13 cellular contexts compared by ENCODE assay signal in genomic region chr3:31800436-31800835, GRCh38.
DNase-seq lines count a peak whose midpoint lies in the region; ATAC-seq and TF ChIP-seq lines count a peak whose summit lies in the region.
"Had no signal": no experiment of that assay in that cellular context is flagged by ENCODE, and none has a peak within 500 bp of the region (broad histone marks: within the 10 kb centered on the region; RNA-seq: fewer than 3 reads in every experiment).

No MANE protein-coding gene starts in this region.

- H3K4me2 ChIP-seq in IMR-90 (ENCODE audit: low read depth, low read length) (no peak overlapping the region), hepatocyte (no peak overlapping the region)

- H2BK120ac ChIP-seq in IMR-90 (ENCODE audit: low read depth, low read length): no peak overlapping the region

- in situ Hi-C loops in IMR-90 (cut with MboI; ENCODE audit: low sequenced_read_pairs): no loop called here

- CTCF ChIA-PET in IMR-90 (lab: Yijun Ruan, JAX) (interaction anchor here (0.6 kb wide), 1 partner anchor 117 kb away, joined by 3 read pairs; no protein-coding TSS in a partner anchor), activated B cell treated with CpG ODN at 0.5 μM for 24 hours (lab: Charles Lee) (no interaction called here)

- ATAC-seq in IMR-90 (ENCODE audit: low read depth): no peak
- ATAC-seq in activated B cell treated with CpG ODN at 0.5 μM for 24 hours (ENCODE audit: low read depth): no peak

- H3K36me3 Mint-ChIP-seq in activated B cell treated with CpG ODN at 0.5 μM for 24 hours (ENCODE audit: low read depth): peaks cover 41% of the 10 kb centered on the region

- H3K9me1 ChIP-seq in IMR-90 (ENCODE audit: insufficient read depth, low read length): no peaks in the 10 kb centered on the region; the same call in 1 of the 2 replicates

- dilution Hi-C loops in IMR-90 (cut with HindIII; ENCODE audit: low sequenced_read_pairs, unreplicated experiment): no loop called here

- H4K5ac ChIP-seq in IMR-90 (ENCODE audit: low read depth, low read length): no peak overlapping the region

- no peak overlapping the region for H3K9ac ChIP-seq in IMR-90 (ENCODE audit: low read depth, low read length)

- no peak for TF ChIP-seq POLR2A in IMR-90 (IDR thresholded peaks at IDR 0.05; ENCODE audit: low read depth, low read length)

- H3K27ac ChIP-seq in IMR-90 (ENCODE audit: insufficient read depth, low read length) (no peak overlapping the region), hepatocyte (peak overlapping the region; percentile 42)
- H3K27ac ChIP-seq: C4-2B, HL-60 had no signal

- intact Hi-C loops in IMR-90 (cut with micrococcal nuclease) (no loop called here), activated B cell treated with CpG ODN at 0.5 μM for 24 hours (cut with micrococcal nuclease) (loop anchor here (5.0 kb wide), 1 partner anchor 38 kb away; no protein-coding TSS in a partner anchor)

- no peak overlapping the region for H3K4me3 Mint-ChIP-seq in activated B cell treated with CpG ODN at 0.5 μM for 24 hours
- H3K4me3 Mint-ChIP-seq: CD4-positive, alpha-beta T cell had no signal

- H2BK15ac ChIP-seq in IMR-90 (ENCODE audit: low read depth, low read length): no peak overlapping the region

- H2AFZ ChIP-seq in IMR-90 (replicated peaks; ENCODE audit: low read length, poor library complexity) (no peak overlapping the region), hepatocyte (no peak overlapping the region)

- POLR2A ChIA-PET in IMR-90 (lab: Charles Lee; ENCODE audit: unreplicated experiment): no interaction called here
- POLR2A ChIA-PET in activated B cell treated with CpG ODN at 0.5 μM for 24 hours (lab: Charles Lee): no interaction called here

- no peaks in the 10 kb centered on the region for H3K9me3 ChIP-seq in IMR-90 (ENCODE audit: control insufficient read depth, insufficient read depth, low read length)
- no peaks in the 10 kb centered on the region for H3K9me3 ChIP-seq in hepatocyte (ENCODE audit: low read depth)
- H3K9me3 ChIP-seq: Caco-2, HAP-1 had no signal

- H4K20me1 ChIP-seq in IMR-90 (ENCODE audit: insufficient read depth, low read length): no peaks in the 10 kb centered on the region
- H4K20me1 ChIP-seq in hepatocyte (ENCODE audit: insufficient read depth, poor library complexity, severe bottlenecking): no peaks in the 10 kb centered on the region

- H3K27ac Mint-ChIP-seq in activated B cell treated with CpG ODN at 0.5 μM for 24 hours: peak overlapping the region; percentile 12
- H3K27ac Mint-ChIP-seq: CD4-positive, alpha-beta T cell; IgD-negative memory B cell had no signal

- no peak overlapping the region for H4K8ac ChIP-seq in IMR-90 (ENCODE audit: low read depth in 2 of 2, low read length in 2 of 2)

- H3K9me2 ChIP-seq in hepatocyte (replicated peaks; ENCODE audit: insufficient read depth): no peaks in the 10 kb centered on the region

- H3K23ac ChIP-seq in IMR-90 (ENCODE audit: low read depth, low read length): no peak overlapping the region

- H3K36me3 ChIP-seq in IMR-90 (ENCODE audit: control insufficient read depth, insufficient read depth, low read length) (no peaks in the 10 kb centered on the region), hepatocyte (replicated peaks; ENCODE audit: insufficient read depth, low read depth) (no peaks in the 10 kb centered on the region)
- H3K36me3 ChIP-seq: HAP-1 had no signal

- no peak overlapping the region for H2BK5ac ChIP-seq in IMR-90 (ENCODE audit: low read depth, low read length, poor library complexity, severe bottlenecking)

- H2AK5ac ChIP-seq in IMR-90 (ENCODE audit: low read depth, low read length): no peak overlapping the region

- H2BK20ac ChIP-seq in IMR-90 (ENCODE audit: low read depth, low read length): no peak overlapping the region

- H3K9me3 Mint-ChIP-seq in activated B cell treated with CpG ODN at 0.5 μM for 24 hours: no peaks in the 10 kb centered on the region
- H3K9me3 Mint-ChIP-seq: CD4-positive, alpha-beta T cell; IgD-negative memory B cell had no signal

- H2AK9ac ChIP-seq in IMR-90 (replicated peaks; ENCODE audit: low read depth, low read length, poor library complexity): no peak overlapping the region

- H3K4me1 ChIP-seq in IMR-90 (ENCODE audit: control insufficient read depth, insufficient read depth, low read length) (no peaks in the 10 kb centered on the region), hepatocyte (ENCODE audit: insufficient read depth) (peaks cover 8% of the 10 kb centered on the region)
- H3K4me1 ChIP-seq: Caco-2, HAP-1 had no signal

- H3K79me1 ChIP-seq in IMR-90 (ENCODE audit: low read depth in 1 of 2, low read length in 2 of 2): 0 out of 4 replicates have a peak, but pooled peaks cover 0 to 3% of the 10 kb centered on the region in 2 experiments

- no peak for TF ChIP-seq CTCF in IMR-90 (conservative IDR thresholded peaks at IDR 0.05; ENCODE audit: low read depth, low read length)
- no peak for TF ChIP-seq CTCF in activated B cell treated with CpG ODN at 0.5 μM for 24 hours (IDR thresholded peaks at IDR 0.05)
- no peak for TF ChIP-seq CTCF in hepatocyte (IDR thresholded peaks at IDR 0.05; ENCODE audit: poor library complexity)

- H3K56ac ChIP-seq in IMR-90 (ENCODE audit: extremely low read depth, insufficient read depth, low read length): no peak overlapping the region

- no peak overlapping the region for H3K18ac ChIP-seq in IMR-90 (ENCODE audit: low read depth, low read length)

- no peak for TF ChIP-seq RAD21 in IMR-90 (IDR thresholded peaks at IDR 0.05; ENCODE audit: low read length)

- no peaks in the 10 kb centered on the region for H3K27me3 Mint-ChIP-seq in activated B cell treated with CpG ODN at 0.5 μM for 24 hours
- H3K27me3 Mint-ChIP-seq: CD4-positive, alpha-beta T cell; IgD-negative memory B cell had no signal

- DNase-seq in IMR-90: peak; percentile 17
- DNase-seq in activated B cell treated with CpG ODN at 0.5 μM for 24 hours: no peak
- DNase-seq in hepatocyte (ENCODE audit: low spot score): no peak
- no peak for DNase-seq in mesenteric fat pad (ENCODE audit: low spot score)
- no peak for DNase-seq in T-helper 9 cell
- DNase-seq in HuH-7 (ENCODE audit: low spot score): no peak
- DNase-seq: ACHN; Caco-2; CD4-positive, alpha-beta T cell had no signal

- no TSS peak for BruUV-seq in IMR-90 (replicated peaks; lab: Mats Ljungman, UMichigan)

- H3K4me1 Mint-ChIP-seq in activated B cell treated with CpG ODN at 0.5 μM for 24 hours: peaks cover 44% of the 10 kb centered on the region

- H4K91ac ChIP-seq in IMR-90 (ENCODE audit: insufficient read depth, low read depth, low read length): no peak overlapping the region

- H3K79me2 ChIP-seq in hepatocyte: peaks cover 13% of the 10 kb centered on the region

- H3K14ac ChIP-seq in IMR-90 (replicated peaks; ENCODE audit: low read depth, low read length): no peak overlapping the region

- H3K27me3 ChIP-seq in IMR-90 (ENCODE audit: control insufficient read depth, insufficient read depth, low read length): no peaks in the 10 kb centered on the region
- no peaks in the 10 kb centered on the region for H3K27me3 ChIP-seq in hepatocyte

- H3K4ac ChIP-seq in IMR-90 (ENCODE audit: low read depth, low read length): no peak overlapping the region

- no CpG with 5 or more reads among the region's 4 CpGs for WGBS in IMR-90 (ENCODE audit: extremely low coverage in 2 of 2, insufficient read length in 1 of 2), 2 experiments
- WGBS in hepatocyte (ENCODE audit: low lambda C conversion rate, missing lambda C conversion rate): 82% methylated on average over 4 of the region's 4 CpGs

- H3K4me3 ChIP-seq in IMR-90 (ENCODE audit: insufficient read depth, low read depth, low read length) (no peak overlapping the region), hepatocyte (no peak overlapping the region)
- H3K4me3 ChIP-seq: HAP-1 had no signal

TF ChIP-seq in IMR-90, 13 proteins besides CTCF, POLR2A, EP300 and RAD21:
- TF ChIP-seq ELK1 (IDR thresholded peaks at IDR 0.05; ENCODE audit: borderline replicate concordance, low read depth, low read length) (no peak), FOS (IDR thresholded peaks at IDR 0.05; ENCODE audit: low read depth, low read length) (no peak), CHD1 (IDR thresholded peaks at IDR 0.05; ENCODE audit: low read depth, low read length) (no peak), MAZ (IDR thresholded peaks at IDR 0.05; ENCODE audit: borderline replicate concordance, low read depth, low read length) (no peak), RCOR1 (IDR thresholded peaks at IDR 0.05; ENCODE audit: insufficient replicate concordance, low read length) (no peak), RFX5 (IDR thresholded peaks at IDR 0.05; ENCODE audit: low read depth, low read length) (no peak), BHLHE40 (IDR thresholded peaks at IDR 0.05; ENCODE audit: low read depth, low read length) (no peak)
